In genomic region chr11:2807276-2807681, GRCh38 we compare ENCODE assay signal across 10 cellular contexts.
DNase-seq lines count a peak whose midpoint lies in the region; ATAC-seq and TF ChIP-seq lines count a peak whose summit lies in the region.
"Had no signal": no experiment of that assay in that cellular context is flagged by ENCODE, and none has a peak within 500 bp of the region (broad histone marks: within the 10 kb centered on the region; RNA-seq: fewer than 3 reads in every experiment).

No MANE protein-coding gene starts in this region.

- CTCF ChIA-PET in OCI-LY7 (lab: Charles Lee; ENCODE audit: unreplicated experiment) = no interaction called here

- H3F3A ChIP-seq in neural progenitor cell (ENCODE audit: low read depth) = no peaks in the 10 kb centered on the region

- H3K27ac Mint-ChIP-seq in stimulated activated naive CD8-positive, alpha-beta T cell treated with anti-CD3 and anti-CD28 coated beads, Interleukin-15, amount 100 ng/mL, for 72 hours = no peak overlapping the region
- H3K27ac Mint-ChIP-seq in neural progenitor cell = no peak overlapping the region

- H3K27ac ChIP-seq in neural progenitor cell (no peak overlapping the region), OCI-LY7 (ENCODE audit: low read depth, low read length, poor library complexity, severe bottlenecking) (no peak overlapping the region)

- intact Hi-C loops in OCI-LY7 (cut with micrococcal nuclease; ENCODE audit: unreplicated experiment) = no loop called here

- no peaks in the 10 kb centered on the region for H3K79me2 ChIP-seq in neural progenitor cell (ENCODE audit: low read depth)
- H3K79me2 ChIP-seq in OCI-LY7 (ENCODE audit: insufficient read depth, low read depth, low read length) = no peaks in the 10 kb centered on the region

- H3K36me3 ChIP-seq in neural progenitor cell = no peaks in the 10 kb centered on the region
- no peaks in the 10 kb centered on the region for H3K36me3 ChIP-seq in OCI-LY7 (ENCODE audit: insufficient read depth, low read length)

- H3K9ac ChIP-seq in neural progenitor cell = no peak overlapping the region

- H3K4me1 Mint-ChIP-seq in stimulated activated naive CD8-positive, alpha-beta T cell treated with anti-CD3 and anti-CD28 coated beads, Interleukin-15, amount 100 ng/mL, for 72 hours = peaks cover 34% of the 10 kb centered on the region
- peaks cover 28% of the 10 kb centered on the region for H3K4me1 Mint-ChIP-seq in neural progenitor cell

- H3K36me3 Mint-ChIP-seq in neural progenitor cell = no peaks in the 10 kb centered on the region

- no peak overlapping the region for H3K4me3 Mint-ChIP-seq in stimulated activated naive CD8-positive, alpha-beta T cell treated with anti-CD3 and anti-CD28 coated beads, Interleukin-15, amount 100 ng/mL, for 72 hours
- H3K4me3 Mint-ChIP-seq in neural progenitor cell = no peak overlapping the region

- H3K4me2 ChIP-seq in neural progenitor cell (peak overlapping the region; percentile 16), OCI-LY7 (ENCODE audit: low read length) (no peak overlapping the region)

- peaks cover 37% of the 10 kb centered on the region for H3K27me3 ChIP-seq in neural progenitor cell

- H2AFZ ChIP-seq in neural progenitor cell (replicated peaks) (no peak overlapping the region), OCI-LY7 (ENCODE audit: low read length) (no peak overlapping the region)

- H3K9me2 ChIP-seq in OCI-LY7 (ENCODE audit: insufficient read depth, low read length) = no peaks in the 10 kb centered on the region

- peak; percentile 32 for ATAC-seq in stimulated activated naive CD8-positive, alpha-beta T cell treated with anti-CD3 and anti-CD28 coated beads, Interleukin-15, amount 100 ng/mL, for 72 hours
- no peak for ATAC-seq in stimulated activated naive CD8-positive, alpha-beta T cell treated with anti-CD3 and anti-CD28 coated beads, Interleukin-15, Interleukin-2, amounts not matched to agents 100 U/mL and 50 U/mL, for 24 hours

- H3K4me3 ChIP-seq in fibroblast of pulmonary artery (replicated peaks; ENCODE audit: low read depth, low read length) = no peak overlapping the region
- no peak overlapping the region for H3K4me3 ChIP-seq in neural progenitor cell
- H3K4me3 ChIP-seq in OCI-LY7 (ENCODE audit: low read depth, low read length, poor library complexity, severe bottlenecking) = no peak overlapping the region

- H4K20me1 ChIP-seq in neural progenitor cell (ENCODE audit: low read depth) (no peaks in the 10 kb centered on the region), OCI-LY7 (ENCODE audit: insufficient read depth, low read length) (no peaks in the 10 kb centered on the region)

- TF ChIP-seq CTCF in fibroblast of pulmonary artery (IDR thresholded peaks at IDR 0.05; ENCODE audit: low read length, missing control alignments) (no peak), neural progenitor cell (IDR thresholded peaks at IDR 0.05) (no peak), OCI-LY7 (conservative IDR thresholded peaks at IDR 0.05; ENCODE audit: low read length) (no peak)

- DNase-seq in stimulated activated naive CD8-positive, alpha-beta T cell treated with anti-CD3 and anti-CD28 coated beads, Interleukin-15, amount 100 ng/mL, for 72 hours = peak in 1 of 2 donors; percentile 4
- DNase-seq in stimulated activated naive CD8-positive, alpha-beta T cell treated with anti-CD3 and anti-CD28 coated beads, Interleukin-15, Interleukin-2, amounts not matched to agents 100 U/mL and 50 U/mL, for 24 hours = no peak
- peak; percentile 30 for DNase-seq in fibroblast of pulmonary artery (ENCODE audit: low read depth)
- no peak for DNase-seq in neural progenitor cell (ENCODE audit: low spot score)
- DNase-seq in OCI-LY7 (ENCODE audit: low spot score) = no peak
- no peak for DNase-seq in NCI-H2107 (lab: John Stamatoyannopoulos, UW)
- DNase-seq in HUDEP-2 (lab: John Stamatoyannopoulos, UW; ENCODE audit: unreplicated experiment in 76 of 76) = no peak
- no peak for DNase-seq in SKM-1 (lab: John Stamatoyannopoulos, UW; ENCODE audit: unreplicated experiment)
- DNase-seq: NCI-H226; stimulated activated CD4-positive, alpha-beta T cell treated with anti-CD3 and anti-CD28 coated beads, Interleukin-2, amount 100 ng/mL, for 48 hours had no signal

- no TSS peak for BruUV-seq in OCI-LY7 (replicated peaks; lab: Mats Ljungman, UMichigan)

- H3K9me3 Mint-ChIP-seq in stimulated activated naive CD8-positive, alpha-beta T cell treated with anti-CD3 and anti-CD28 coated beads, Interleukin-15, amount 100 ng/mL, for 72 hours = peaks cover 0 to 7% of the 10 kb centered on the region in 2 donors
- H3K9me3 Mint-ChIP-seq in neural progenitor cell = peaks cover 12% of the 10 kb centered on the region

- peaks cover 24% of the 10 kb centered on the region for H3K4me1 ChIP-seq in neural progenitor cell
- H3K4me1 ChIP-seq in OCI-LY7 (ENCODE audit: insufficient read depth, low read length, poor library complexity, severe bottlenecking) = no peaks in the 10 kb centered on the region

- no peaks in the 10 kb centered on the region for H3K27me3 Mint-ChIP-seq in stimulated activated naive CD8-positive, alpha-beta T cell treated with anti-CD3 and anti-CD28 coated beads, Interleukin-15, amount 100 ng/mL, for 72 hours
- H3K27me3 Mint-ChIP-seq in neural progenitor cell (ENCODE audit: insufficient read depth, low read depth) = peaks cover 22% of the 10 kb centered on the region

- H3K9me3 ChIP-seq in neural progenitor cell (ENCODE audit: low read depth) (no peaks in the 10 kb centered on the region), OCI-LY7 (ENCODE audit: low read length) (no peaks in the 10 kb centered on the region)

- POLR2A ChIA-PET in OCI-LY7 (lab: Charles Lee) = no interaction called here
